In the genomic region with DNA sequence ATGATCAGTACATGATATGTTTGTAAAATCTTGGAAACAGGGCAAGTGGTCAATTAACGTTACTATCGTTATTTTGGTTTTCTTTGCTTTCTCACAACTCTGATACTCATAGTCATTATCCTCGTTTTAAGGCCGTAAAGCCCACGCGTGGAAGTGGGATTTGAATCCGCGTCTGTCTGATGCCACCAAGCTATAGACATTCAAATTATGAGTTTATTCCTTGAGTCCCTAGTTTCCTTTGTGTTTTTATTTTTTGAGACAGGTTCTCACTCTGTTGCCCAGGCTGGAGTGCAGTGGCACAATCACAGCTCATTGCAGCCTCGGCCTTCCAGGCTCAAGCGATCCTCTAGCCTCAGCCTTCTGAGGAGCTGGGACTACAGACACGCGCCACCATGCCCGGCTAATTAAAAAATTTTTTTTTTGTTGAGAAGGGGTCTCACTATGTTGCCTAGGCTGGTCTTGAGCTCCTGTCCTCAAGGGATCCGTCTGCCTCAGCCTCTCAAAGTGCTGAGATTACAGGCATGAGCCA, we compare ENCODE assay signal across 8 cellular contexts. TPM values are rescaled to one million over a fixed set of nuclear protein-coding genes. Genes with fewer than 3 reads are reported as not detected.
A peak's percentile ranks its signal among the peaks of the same experiment; 100 is the strongest.
DNase-seq lines count a peak whose midpoint lies in the region; ATAC-seq lines count a peak whose summit lies in the region.

No MANE protein-coding gene starts in this region.

- peaks cover 8% of the 10 kb centered on the region for H3K79me1 ChIP-seq in trophoblast cell (ENCODE audit: low read length)

- peaks cover 10% of the 10 kb centered on the region for H3K79me2 ChIP-seq in trophoblast cell (ENCODE audit: control insufficient read depth, insufficient read depth, low read length, poor library complexity)

- H4K8ac ChIP-seq in trophoblast cell (ENCODE audit: low read depth, low read length) = peak overlapping the region; percentile 56

- H2AFZ ChIP-seq in trophoblast cell (ENCODE audit: insufficient read depth, low read length, poor library complexity) = no peak overlapping the region

- H2BK5ac ChIP-seq in trophoblast cell (ENCODE audit: low read depth, low read length, poor library complexity) = no peak overlapping the region

- H3K14ac ChIP-seq in trophoblast cell (ENCODE audit: low read length) = peak overlapping the region; percentile 8

- no peak overlapping the region for H3K9ac ChIP-seq in trophoblast cell (ENCODE audit: low read length)

- H2BK12ac ChIP-seq in trophoblast cell (ENCODE audit: low read length) = no peak overlapping the region

- no peaks in the 10 kb centered on the region for H3K9me3 ChIP-seq in esophagus (ENCODE audit: control insufficient read depth in 2 of 2, insufficient read depth in 1 of 2, low read depth in 1 of 2, low read length in 1 of 2)
- no peaks in the 10 kb centered on the region for H3K9me3 ChIP-seq in trophoblast cell (ENCODE audit: insufficient read depth, low read depth, low read length)

- ATAC-seq in HG02870 (IDR thresholded peaks at IDR 0.05; ENCODE audit: unreplicated experiment) = no peak

- no peak overlapping the region for H3K23ac ChIP-seq in trophoblast cell (ENCODE audit: low read length)

- no peak overlapping the region for H2BK120ac ChIP-seq in trophoblast cell (ENCODE audit: insufficient read depth, low read length, poor library complexity)

- H3K4me3 ChIP-seq in esophagus (ENCODE audit: low read depth in 1 of 2, low read length in 2 of 2) (peak overlapping the region; percentile 80 to 92), trophoblast cell (ENCODE audit: low read depth, low read length) (peak overlapping the region; percentile 92)

- H3K27me3 ChIP-seq in esophagus (ENCODE audit: control insufficient read depth in 1 of 2, insufficient read depth in 2 of 2, low read length in 2 of 2) (no peaks in the 10 kb centered on the region), trophoblast cell (ENCODE audit: insufficient read depth, low read length) (no peaks in the 10 kb centered on the region)

- H3K27ac ChIP-seq in esophagus (ENCODE audit: low read depth in 2 of 2, low read length in 1 of 2) = no peak overlapping the region
- H3K27ac ChIP-seq in trophoblast cell (ENCODE audit: low read depth, low read length) = no peak overlapping the region

- 70 to 75% methylated on average over 14 of the region's 14 CpGs for WGBS in esophagus, 2 donors
- no CpG with 5 or more reads among the region's 14 CpGs for WGBS in trophoblast cell (ENCODE audit: extremely low coverage, insufficient coverage, insufficient read length)

- H3K18ac ChIP-seq in trophoblast cell (ENCODE audit: low read length) = peak overlapping the region; percentile 40

- peak overlapping the region; percentile 90 for H3K4ac ChIP-seq in trophoblast cell (ENCODE audit: low read depth, low read length)

- no peak overlapping the region for H4K91ac ChIP-seq in trophoblast cell (ENCODE audit: low read depth, low read length)

- H3K4me1 ChIP-seq in esophagus (ENCODE audit: control insufficient read depth in 2 of 2, insufficient read depth in 2 of 2, low read length in 1 of 2) (peaks cover 3 to 10% of the 10 kb centered on the region in 2 donors), trophoblast cell (ENCODE audit: control insufficient read depth in 1 of 2, insufficient read depth in 2 of 2, low read length in 2 of 2) (peaks cover 7 to 13% of the 10 kb centered on the region in 2 experiments)

- peak overlapping the region; percentile 70 for H3K4me2 ChIP-seq in trophoblast cell (ENCODE audit: low read length)

- H3K36me3 ChIP-seq in esophagus (ENCODE audit: control insufficient read depth in 2 of 2, insufficient read depth in 2 of 2, low read length in 1 of 2) (peaks cover 0 to 2% of the 10 kb centered on the region in 2 donors), trophoblast cell (ENCODE audit: control insufficient read depth in 1 of 2, insufficient read depth in 2 of 2, low read length in 2 of 2) (peaks cover 14 to 21% of the 10 kb centered on the region in 2 experiments)

- H4K12ac ChIP-seq in trophoblast cell (ENCODE audit: low read depth, low read length) = peak overlapping the region; percentile 30

- DNase-seq in ELF-1 (ENCODE audit: low read depth, low spot score) (peak; percentile 4), RKO (ENCODE audit: low spot score) (peak; percentile 23), trophoblast cell (peak in 1 of 2 donors; percentile 3), A172 (ENCODE audit: low spot score) (no peak), NCI-H2227 treated with DMSO at 0.1 percent for 48 hours (lab: John Stamatoyannopoulos, UW) (no peak), HUDEP-2 (lab: John Stamatoyannopoulos, UW; ENCODE audit: unreplicated experiment in 76 of 76) (no peak)

- peak overlapping the region; percentile 21 for H2AK5ac ChIP-seq in trophoblast cell (ENCODE audit: low read length)

RNA-seq across cellular contexts. Expression of a gene that starts 1.0 kb away (rescaled TPM):
- 10 to 100 TPM; 10.6 to 27.1 TPM for polyA plus RNA-seq in esophagus
- 58.4 and 61.3 TPM in 2 replicates for polyA plus RNA-seq in trophoblast cell (2013)
- 51.3 and 82.6 TPM in 2 replicates for total RNA-seq in A172 (2014; rRNA removed; shearing (Covaris generic))

RNA-seq across cellular contexts. Expression of a gene that starts 1.2 kb away (rescaled TPM):
- 10 to 100 TPM in 1 of 2 donors, 1 to 10 TPM in 1; 8.1 to 11.8 TPM for polyA plus RNA-seq in esophagus
- polyA plus RNA-seq in trophoblast cell (2013) = 13.6 and 14.1 TPM in 2 replicates
- total RNA-seq in A172 (2014; rRNA removed; shearing (Covaris generic)) = 15.0 and 20.1 TPM in 2 replicates

RNA-seq across cellular contexts. Expression of a gene that starts 36.4 kb away (rescaled TPM):
- 10 to 100 TPM in 1 of 2 donors, 1 to 10 TPM in 1; 5.1 to 16.3 TPM for polyA plus RNA-seq in esophagus
- polyA plus RNA-seq in trophoblast cell (2013) = 62.6 and 68.6 TPM in 2 replicates
- total RNA-seq in A172 (2014; rRNA removed; shearing (Covaris generic)) = 56.0 and 62.7 TPM in 2 replicates

RNA-seq across cellular contexts. Expression of a gene that starts 46.2 kb away (rescaled TPM):
- 100 to 1,000 TPM in 1 of 2 donors, 10 to 100 TPM in 1; 51.5 to 122 TPM for polyA plus RNA-seq in esophagus
- polyA plus RNA-seq in trophoblast cell (2013) = 180 and 185 TPM in 2 replicates
- total RNA-seq in A172 (2014; rRNA removed; shearing (Covaris generic)) = 254 and 325 TPM in 2 replicates

Comparison
In these comparisons a context has a peak if more than half of its experiments do, and no peak if none do; other contexts are left out.
1. DNase-seq: peak in ELF-1 (single experiment) and RKO (single experiment); none in A172 (single experiment), NCI-H2227 treated with DMSO at 0.1 percent for 48 hours (single experiment) and HUDEP-2 (0 of 76).